Comparison of ENCODE assay signal across 1 cellular context in genomic region chr12:53267309-53268008, GRCh38.
TF ChIP-seq lines count a peak whose summit lies in the region.

No MANE protein-coding gene starts in this region.

TF ChIP-seq in IMR-90, 13 proteins besides CTCF, POLR2A, EP300 and RAD21 (continued from another document):
- TF ChIP-seq ELK1 (IDR thresholded peaks at IDR 0.05; ENCODE audit: borderline replicate concordance, low read depth, low read length) (no peak), SMC3 (IDR thresholded peaks at IDR 0.05; ENCODE audit: low read depth, low read length) (no peak), RCOR1 (IDR thresholded peaks at IDR 0.05; ENCODE audit: insufficient replicate concordance, low read length) (no peak), USF2 (IDR thresholded peaks at IDR 0.05; ENCODE audit: low read depth, low read length) (no peak), MAZ (IDR thresholded peaks at IDR 0.05; ENCODE audit: borderline replicate concordance, low read depth, low read length) (no peak)
